Comparison of ENCODE assay signal across 8 cellular contexts in the genomic region with DNA sequence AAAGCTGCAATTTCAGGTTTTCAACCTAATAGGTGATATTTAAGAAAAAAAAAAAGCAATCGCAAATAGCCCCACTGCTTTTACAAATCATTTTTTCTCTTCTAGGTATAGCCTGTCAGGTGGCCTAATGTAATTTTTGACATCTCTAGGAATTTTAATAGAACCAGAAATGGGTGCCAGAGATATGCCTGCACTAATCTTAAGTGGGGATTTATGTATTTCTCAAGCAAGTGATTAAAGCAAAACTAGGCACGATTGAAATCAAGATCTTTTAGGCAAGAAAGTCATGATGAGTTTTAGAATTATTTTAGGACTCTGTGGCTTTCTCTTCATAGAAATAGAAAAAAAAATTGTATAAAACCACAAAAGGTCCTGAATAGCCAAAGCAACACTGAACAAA. TPM values are rescaled to one million over a fixed set of nuclear protein-coding genes. Genes with fewer than 3 reads are reported as not detected.
DNase-seq lines count a peak whose midpoint lies in the region; ATAC-seq and TF ChIP-seq lines count a peak whose summit lies in the region.

No MANE protein-coding gene starts in this region.

- BruUV-seq in OCI-LY7 (replicated peaks; lab: Mats Ljungman, UMichigan): no TSS peak

- H3K4me3 Mint-ChIP-seq in effector memory CD8-positive, alpha-beta T cell: peak overlapping the region; percentile 96
- H3K4me3 Mint-ChIP-seq in osteocyte (ENCODE audit: unreplicated experiment): peak overlapping the region; percentile 91

- H3F3A ChIP-seq in GM23248 (ENCODE audit: insufficient read depth): peaks cover 33% of the 10 kb centered on the region

- H3K36me3 ChIP-seq in GM23248 (ENCODE audit: low read depth) (peaks cover 4% of the 10 kb centered on the region; the same call in 1 of the 2 replicates), OCI-LY7 (ENCODE audit: insufficient read depth, low read length) (no peaks in the 10 kb centered on the region)

- H3K27ac ChIP-seq in GM23248: peak overlapping the region; percentile 80
- H3K27ac ChIP-seq in OCI-LY7 (ENCODE audit: low read depth, low read length, poor library complexity, severe bottlenecking): peak overlapping the region; percentile 65

- no peaks in the 10 kb centered on the region for H3K9me3 Mint-ChIP-seq in effector memory CD8-positive, alpha-beta T cell
- H3K9me3 Mint-ChIP-seq in osteocyte (ENCODE audit: unreplicated experiment): no peaks in the 10 kb centered on the region

- H3K4me2 ChIP-seq in GM23248 (ENCODE audit: unreplicated experiment) (peak overlapping the region; percentile 96), OCI-LY7 (ENCODE audit: low read length) (peak overlapping the region; percentile 80)

- H3K4me1 ChIP-seq in GM23248 (ENCODE audit: insufficient read depth) (peaks cover 20% of the 10 kb centered on the region), OCI-LY7 (ENCODE audit: insufficient read depth, low read length, poor library complexity, severe bottlenecking) (peaks cover 19% of the 10 kb centered on the region)

- in situ Hi-C loops in GM23248 (cut with MboI): loop anchor here (10.0 to 25.0 kb wide), 2 partner anchors 456 to 879 kb away; no protein-coding TSS in a partner anchor

- H3K4me3 ChIP-seq in GM23248 (peak overlapping the region; percentile 83), OCI-LY7 (ENCODE audit: low read depth, low read length, poor library complexity, severe bottlenecking) (peak overlapping the region; percentile 72)

- DNase-seq in GM23248 (no peak), OCI-LY7 (ENCODE audit: low spot score) (no peak), osteocyte (ENCODE audit: extremely low spot score, unreplicated experiment) (no peak), DMS79 treated with DMSO at 0.1 percent for 48 hours (lab: John Stamatoyannopoulos, UW) (no peak), DMS79 (lab: John Stamatoyannopoulos, UW) (no peak), SIG-M5 (lab: John Stamatoyannopoulos, UW) (no peak)
- no peak for DNase-seq in effector memory CD8-positive, alpha-beta T cell

- H3K27ac Mint-ChIP-seq in effector memory CD8-positive, alpha-beta T cell: peak overlapping the region; percentile 81 to 89
- H3K27ac Mint-ChIP-seq in osteocyte (ENCODE audit: unreplicated experiment): peak overlapping the region; percentile 91

- no peak for ATAC-seq in effector memory CD8-positive, alpha-beta T cell (replicated peaks)
- no peak for ATAC-seq in GM18858 (IDR thresholded peaks at IDR 0.05; ENCODE audit: unreplicated experiment)

- CTCF ChIA-PET in OCI-LY7 (lab: Charles Lee; ENCODE audit: unreplicated experiment): no interaction called here

- peaks cover 22% of the 10 kb centered on the region for H3K79me2 ChIP-seq in GM23248 (ENCODE audit: insufficient read depth)
- H3K79me2 ChIP-seq in OCI-LY7 (ENCODE audit: insufficient read depth, low read depth, low read length): no peaks in the 10 kb centered on the region

- POLR2A ChIA-PET in OCI-LY7 (lab: Charles Lee): interaction anchor here (0.6 to 1.5 kb wide), 6 partner anchors 9 to 233 kb away, joined by 3 to 6 read pairs (median 4); no protein-coding TSS in a partner anchor

- peak overlapping the region; percentile 83 for H3K9ac ChIP-seq in GM23248

- H2AFZ ChIP-seq in GM23248 (peak overlapping the region; percentile 97), OCI-LY7 (ENCODE audit: low read length) (peak overlapping the region; percentile 93)

- H4K20me1 ChIP-seq in GM23248 (ENCODE audit: insufficient read depth) (no peaks in the 10 kb centered on the region), OCI-LY7 (ENCODE audit: insufficient read depth, low read length) (no peaks in the 10 kb centered on the region)

- TF ChIP-seq CTCF in OCI-LY7 (conservative IDR thresholded peaks at IDR 0.05; ENCODE audit: low read length): no peak
- TF ChIP-seq CTCF in osteocyte (IDR thresholded peaks at IDR 0.05): no peak

- H3K27me3 Mint-ChIP-seq in effector memory CD8-positive, alpha-beta T cell: no peaks in the 10 kb centered on the region
- no peaks in the 10 kb centered on the region for H3K27me3 Mint-ChIP-seq in osteocyte (ENCODE audit: unreplicated experiment)

- intact Hi-C loops in OCI-LY7 (cut with micrococcal nuclease; ENCODE audit: unreplicated experiment): loop anchor here (10.0 kb wide), 1 partner anchor 564 kb away; the partner anchor contains the start of gene TARS1

- H3K9me3 ChIP-seq in GM23248 (ENCODE audit: low read depth) (no peaks in the 10 kb centered on the region), OCI-LY7 (ENCODE audit: low read length) (no peaks in the 10 kb centered on the region)

- WGBS in GM23248 (ENCODE audit: low coverage in 1 of 2, low lambda C conversion rate in 2 of 2, missing lambda C conversion rate in 2 of 2), 2 experiments: 5 to 6% methylated on average over 2 of the region's 2 CpGs

- H3K4me1 Mint-ChIP-seq in effector memory CD8-positive, alpha-beta T cell (ENCODE audit: low read depth in 2 of 2): peaks cover 17 to 22% of the 10 kb centered on the region in 2 donors
- peaks cover 40% of the 10 kb centered on the region for H3K4me1 Mint-ChIP-seq in osteocyte (ENCODE audit: unreplicated experiment)

- H3K27me3 ChIP-seq in GM23248 (replicated peaks; ENCODE audit: insufficient read depth): no peaks in the 10 kb centered on the region

- peaks cover 17% of the 10 kb centered on the region for H3K36me3 Mint-ChIP-seq in effector memory CD8-positive, alpha-beta T cell (ENCODE audit: insufficient read depth)
- H3K36me3 Mint-ChIP-seq in osteocyte (ENCODE audit: unreplicated experiment): peaks cover 14% of the 10 kb centered on the region

- no peaks in the 10 kb centered on the region for H3K9me2 ChIP-seq in GM23248 (ENCODE audit: insufficient read depth)
- no peaks in the 10 kb centered on the region for H3K9me2 ChIP-seq in OCI-LY7 (ENCODE audit: insufficient read depth, low read length)

RNA-seq across cellular contexts. Expression of gene AMACR, which starts 0.9 kb away (rescaled TPM):
- total RNA-seq in GM23248 (2014; rRNA removed; shearing (Covaris generic)): 22.3 and 22.5 TPM in 2 replicates
- 22.6 and 24.1 TPM in 2 replicates for polyA plus RNA-seq in GM23248 (2016; fragmentation: Nextera tagmentation; extraction: Ambion mirVana)
- total RNA-seq in OCI-LY7 (2014; rRNA removed; shearing (Covaris generic)): 4.1 and 4.5 TPM in 2 replicates
- 4.3 and 5.0 TPM in 2 replicates for total RNA-seq in OCI-LY7 (2022)
- total RNA-seq in osteocyte: 12.8 and 13.0 TPM in 2 replicates

RNA-seq across cellular contexts. Expression of gene SLC45A2, which starts 24.2 kb away (rescaled TPM):
- total RNA-seq in GM23248 (2014; rRNA removed; shearing (Covaris generic)): not detected in 2 replicates
- polyA plus RNA-seq in GM23248 (2016; fragmentation: Nextera tagmentation; extraction: Ambion mirVana): not detected in 2 replicates
- total RNA-seq in OCI-LY7 (2014; rRNA removed; shearing (Covaris generic)): not detected in 2 replicates
- total RNA-seq in OCI-LY7 (2022) (not detected in 2 replicates), osteocyte (not detected in 2 replicates)

RNA-seq across cellular contexts. Expression of gene C1QTNF3, which starts 34.3 kb away (rescaled TPM):
- total RNA-seq in GM23248 (2014; rRNA removed; shearing (Covaris generic)): 0.11 and 0.38 TPM in 2 replicates
- polyA plus RNA-seq in GM23248 (2016; fragmentation: Nextera tagmentation; extraction: Ambion mirVana): 0.58 and 1.1 TPM in 2 replicates
- total RNA-seq in OCI-LY7 (2014; rRNA removed; shearing (Covaris generic)): 7.2 and 7.5 TPM in 2 replicates
- total RNA-seq in OCI-LY7 (2022): 3.6 and 4.2 TPM in 2 replicates
- 3.3 and 4.8 TPM in 2 replicates for total RNA-seq in osteocyte
